ENCODE assay signal across 7 cellular contexts in genomic region chr14:24399981-24400718, GRCh38. TPM values are rescaled to one million over a fixed set of nuclear protein-coding genes. Genes with fewer than 3 reads are reported as not detected.
A peak's percentile ranks its signal among the peaks of the same experiment; 100 is the strongest.
DNase-seq lines count a peak whose midpoint lies in the region; ATAC-seq and TF ChIP-seq lines count a peak whose summit lies in the region.
"Had no signal": no experiment of that assay in that cellular context is flagged by ENCODE, and none has a peak within 500 bp of the region (broad histone marks: within the 10 kb centered on the region; RNA-seq: fewer than 3 reads in every experiment).

No MANE protein-coding gene starts in this region.

- DNase-seq in esophagus squamous epithelium (lab: John Stamatoyannopoulos, UW) (no peak), gastrocnemius medialis (no peak), NCI-H524 treated with DMSO at 0.1 percent for 48 hours (lab: John Stamatoyannopoulos, UW) (no peak)
- DNase-seq: activated CD4-positive, alpha-beta T cell treated with anti-CD3 and anti-CD28 coated beads, Interleukin-2, amount 50 U/mL, for 1 hour had no signal

- no peaks in the 10 kb centered on the region for H3K79me2 ChIP-seq in OCI-LY1 (ENCODE audit: insufficient read depth, low read length)

- H3K27ac ChIP-seq in OCI-LY1 (ENCODE audit: low read depth, low read length, poor library complexity, severe bottlenecking) (no peak overlapping the region), esophagus squamous epithelium (peak overlapping the region; percentile 83 to 91 (median 88)), gastrocnemius medialis (peak overlapping the region; percentile 55 to 73 (median 70))

- ATAC-seq in gastrocnemius medialis (no peak), HG02588 (IDR thresholded peaks at IDR 0.05; ENCODE audit: unreplicated experiment) (no peak), GM18867 (IDR thresholded peaks at IDR 0.05; ENCODE audit: unreplicated experiment) (no peak)

- TF ChIP-seq CTCF in OCI-LY1 (IDR thresholded peaks at IDR 0.05; ENCODE audit: low read length) (no peak), esophagus squamous epithelium (IDR thresholded peaks at IDR 0.05) (no peak), gastrocnemius medialis (IDR thresholded peaks at IDR 0.05 in 4 of 5, conservative IDR thresholded peaks at IDR 0.05 in 1 of 5) (no peak)

- no peaks in the 10 kb centered on the region for H4K20me1 ChIP-seq in OCI-LY1 (ENCODE audit: insufficient read depth, low read length)

- intact Hi-C loops in esophagus squamous epithelium (cut with DNase I) (no loop called here), gastrocnemius medialis (cut with DNase I; ENCODE audit: low total_unique reads) (loop anchor here (5.0 kb wide), 1 partner anchor 33 kb away; the partner anchor contains the start of gene NFATC4)

- 66 to 67% methylated on average over 3 to 4 of the region's 4 CpGs for WGBS in esophagus squamous epithelium, 2 donors

- H3K9me2 ChIP-seq in OCI-LY1 (ENCODE audit: low read depth, low read length) = no peaks in the 10 kb centered on the region

- no peaks in the 10 kb centered on the region for H3K36me3 ChIP-seq in OCI-LY1 (ENCODE audit: insufficient read depth, low read length)
- H3K36me3 ChIP-seq in esophagus squamous epithelium = peaks cover 0 to 12% (median 0%) of the 10 kb centered on the region in 3 donors
- no peaks in the 10 kb centered on the region for H3K36me3 ChIP-seq in gastrocnemius medialis

- no peak overlapping the region for H2AFZ ChIP-seq in OCI-LY1 (ENCODE audit: low read length)

- peak overlapping the region; percentile 82 for H3K4me2 ChIP-seq in OCI-LY1 (ENCODE audit: low read length)

- TF ChIP-seq POLR2A in esophagus squamous epithelium (IDR thresholded peaks at IDR 0.05) = no peak
- no peak for TF ChIP-seq POLR2A in gastrocnemius medialis (IDR thresholded peaks at IDR 0.05)

- no peak overlapping the region; the same call in 1 of the 2 replicates for H3K9ac ChIP-seq in OCI-LY1 (ENCODE audit: low read length)

- in situ Hi-C loops in gastrocnemius medialis (cut with MboI; ENCODE audit: low sequenced_read_pairs in 4 of 4) = no loop called here

- H3K4me1 ChIP-seq in OCI-LY1 (ENCODE audit: insufficient read depth, low read length, severe bottlenecking) = peaks cover 12% of the 10 kb centered on the region
- H3K4me1 ChIP-seq in esophagus squamous epithelium = peaks cover 48 to 99% (median 57%) of the 10 kb centered on the region in 3 donors
- H3K4me1 ChIP-seq in gastrocnemius medialis = peaks cover 12 to 27% of the 10 kb centered on the region in 2 donors

- H3K4me3 ChIP-seq in OCI-LY1 (ENCODE audit: low read depth, low read length, poor library complexity, severe bottlenecking) (peak overlapping the region; percentile 63), esophagus squamous epithelium (peak overlapping the region; percentile 57 to 77 (median 69)), gastrocnemius medialis (peak overlapping the region; percentile 57 to 69 (median 58))

- no peaks in the 10 kb centered on the region for H3K9me3 ChIP-seq in OCI-LY1 (ENCODE audit: low read length)
- H3K9me3 ChIP-seq in esophagus squamous epithelium = no peaks in the 10 kb centered on the region
- no peaks in the 10 kb centered on the region for H3K9me3 ChIP-seq in gastrocnemius medialis

- no peaks in the 10 kb centered on the region for H3K27me3 ChIP-seq in OCI-LY1 (ENCODE audit: insufficient read depth, low read length)
- no peaks in the 10 kb centered on the region for H3K27me3 ChIP-seq in esophagus squamous epithelium
- H3K27me3 ChIP-seq in gastrocnemius medialis = peaks cover 0 to 10% (median 0%) of the 10 kb centered on the region in 3 donors

- H3F3A ChIP-seq in OCI-LY1 (ENCODE audit: insufficient read depth, low read length) = no peaks in the 10 kb centered on the region

RNA-seq across cellular contexts. Expression of gene NYNRIN, which starts 1.3 kb away (rescaled TPM):
- total RNA-seq in esophagus squamous epithelium (10 to 100 TPM in 3 of 4 donors, 1 to 10 TPM in 1; 4.7 to 14.7 (median 11.8) TPM), gastrocnemius medialis (1 to 10 TPM in 3 of 4 donors, under 1 TPM in 1; 0.87 to 3.7 (median 2.1) TPM)

RNA-seq across cellular contexts. Expression of gene CBLN3, which starts 29.3 kb away (rescaled TPM):
- total RNA-seq in esophagus squamous epithelium (under 1 TPM in 3 of 4 donors, not detected in 1; 0.13 to 0.95 (median 0.85) TPM), gastrocnemius medialis (under 1 TPM in 3 of 4 donors, not detected in 1; 0.16 to 0.36 (median 0.24) TPM)

RNA-seq across cellular contexts. Expression of gene KHNYN, which starts 29.6 kb away (rescaled TPM):
- total RNA-seq in esophagus squamous epithelium (10 to 100 TPM; 35.6 to 68.9 (median 42.9) TPM), gastrocnemius medialis (10 to 100 TPM; 35.1 to 50.5 (median 44.7) TPM)

RNA-seq across cellular contexts. Expression of gene NFATC4, which starts 32.2 kb away (rescaled TPM):
- 10 to 100 TPM in 2 of 4 donors, 1 to 10 TPM in 2; 2.7 to 22.5 (median 9.2) TPM for total RNA-seq in esophagus squamous epithelium
- total RNA-seq in gastrocnemius medialis = 10 to 100 TPM in 1 of 4 donors, 1 to 10 TPM in 3; 4.6 to 13.2 (median 7.5) TPM

RNA-seq across cellular contexts. Expression of gene SDR39U1, which starts 42.4 kb away (rescaled TPM):
- total RNA-seq in esophagus squamous epithelium = 10 to 100 TPM; 16.1 to 36.0 (median 20.4) TPM
- total RNA-seq in gastrocnemius medialis = 10 to 100 TPM; 21.7 to 51.4 (median 38.3) TPM
